ENCODE assay signal across 21 cellular contexts in the genomic region with DNA sequence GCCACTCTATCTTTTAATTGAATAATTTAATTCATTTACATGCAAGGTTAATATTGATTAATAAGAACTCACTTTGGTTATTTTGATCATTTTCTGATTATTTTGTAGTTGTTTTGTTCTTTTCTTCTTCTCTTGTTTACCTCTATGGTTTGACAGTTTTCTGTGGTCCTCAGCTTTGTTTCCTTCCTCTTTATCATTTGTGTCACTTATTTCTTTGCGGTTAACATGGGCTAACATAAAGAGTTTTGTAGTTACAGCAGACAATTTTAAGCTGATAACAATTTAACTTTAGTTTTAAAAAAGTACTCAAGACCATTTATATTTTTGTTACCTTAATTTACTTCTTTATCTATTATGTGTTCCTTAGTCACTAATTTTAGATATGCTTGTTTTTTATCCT.
"Had no signal": no experiment of that assay in that cellular context is flagged by ENCODE, and none has a peak within 500 bp of the region (broad histone marks: within the 10 kb centered on the region; RNA-seq: fewer than 3 reads in every experiment).

No MANE protein-coding gene starts in this region.

- ATAC-seq: activated T-helper 17 cell treated with anti-CD3 and anti-CD28 coated beads, Interleukin-2, amount 50 U/mL, for 72 hours; PC-3; SK-N-SH treated with all-trans-retinoic acid at 6 μM for 48 hours had no signal

- DNase-seq: activated CD4-positive, alpha-beta memory T cell treated with anti-CD3 and anti-CD28 coated beads for 36 hours; activated CD4-positive, alpha-beta T cell treated with anti-CD3 and anti-CD28 coated beads, Interleukin-2, amount 10 ng/mL, durations not matched to agents 7 days and 5 days; activated CD4-positive, CD25-positive, alpha-beta regulatory T cell; activated CD8-positive, alpha-beta memory T cell treated with anti-CD3 and anti-CD28 coated beads for 24 hours; activated gamma-delta T cell; activated naive CD4-positive, alpha-beta T cell treated with anti-CD3 and anti-CD28 coated beads, Interleukin-2, amount 10 ng/mL, durations not matched to agents 7 days and 5 days; activated naive CD8-positive, alpha-beta T cell treated with anti-CD3 and anti-CD28 coated beads for 36 hours; activated T-cell treated with anti-CD3 and anti-CD28 coated beads, Interleukin-2, amount 50 U/mL, for 48 hours; anterior cingulate cortex; caudate nucleus; IMR-90; KG1; NCI-H1105; NCI-H1436; NCI-H1694 treated with DMSO at 0.1 percent for 48 hours; NCI-H2029 treated with DMSO at 0.1 percent for 48 hours; NCI-H510A treated with DMSO at 0.1 percent for 48 hours; PC-3; SHP77 had no signal
